1 cellular context compared by ENCODE assay signal in genomic region chr16:30355144-30355953, GRCh38.
A peak's percentile ranks its signal among the peaks of the same experiment; 100 is the strongest.
TF ChIP-seq lines count a peak whose summit lies in the region.

CD2BP2 (minus strand) TSS chr16:30355308; CDS start chr16:30354681, 627 bp downstream.

TF ChIP-seq in HepG2, 621 proteins besides CTCF, POLR2A, EP300 and RAD21 (continued from another document and continues in another):
- TF ChIP-seq ZNF7 (CRISPR knock-in tag; IDR thresholded peaks at IDR 0.05): no peak
- peak; percentile 35; the same call in 1 of the 2 replicates for TF ChIP-seq ZNF558 (CRISPR knock-in tag; IDR thresholded peaks at IDR 0.05; ENCODE audit: borderline replicate concordance)
- 0 out of 2 replicates have a peak, but pooled peaks have one; percentile 53 for TF ChIP-seq ZBTB43 (CRISPR knock-in tag; conservative IDR thresholded peaks at IDR 0.05)
- no peak for TF ChIP-seq MYNN (CRISPR knock-in tag; IDR thresholded peaks at IDR 0.05; ENCODE audit: low read depth)
- TF ChIP-seq TBX3 (IDR thresholded peaks at IDR 0.05; ENCODE audit: borderline replicate concordance): peak; percentile 75; the same call in 1 of the 2 replicates
- no peak for TF ChIP-seq ZNF512 (CRISPR knock-in tag; IDR thresholded peaks at IDR 0.05)
- TF ChIP-seq ZNF296 (CRISPR knock-in tag; conservative IDR thresholded peaks at IDR 0.05): peak; percentile 20; the same call in 1 of the 2 replicates
- TF ChIP-seq GTF3A (CRISPR knock-in tag; conservative IDR thresholded peaks at IDR 0.05): no peak
- TF ChIP-seq NFYC (CRISPR knock-in tag; IDR thresholded peaks at IDR 0.05): peak; percentile 68
- TF ChIP-seq ZNF484 (CRISPR knock-in tag; IDR thresholded peaks at IDR 0.05; ENCODE audit: borderline replicate concordance, low read depth): no peak
- peak; percentile 74 for TF ChIP-seq POLR2G (IDR thresholded peaks at IDR 0.05; ENCODE audit: low read depth, low read length)
- TF ChIP-seq KAT7 (CRISPR knock-in tag; IDR thresholded peaks at IDR 0.05; ENCODE audit: borderline replicate concordance): peak; percentile 78
- peak; percentile 78 for TF ChIP-seq KDM1A (CRISPR knock-in tag; IDR thresholded peaks at IDR 0.05)
- TF ChIP-seq DNMT3B (CRISPR knock-in tag; conservative IDR thresholded peaks at IDR 0.05): peak; percentile 96
- TF ChIP-seq FUBP1 (CRISPR knock-in tag; IDR thresholded peaks at IDR 0.05; ENCODE audit: borderline replicate concordance): peak; percentile 80; the same call in 1 of the 2 replicates
- TF ChIP-seq POGK (CRISPR knock-in tag; conservative IDR thresholded peaks at IDR 0.05): peak; percentile 28
- peak; percentile 52; the same call in 1 of the 2 replicates for TF ChIP-seq BORCS8-MEF2B (CRISPR knock-in tag; IDR thresholded peaks at IDR 0.05)
- TF ChIP-seq ZNF567 (CRISPR knock-in tag; IDR thresholded peaks at IDR 0.05; ENCODE audit: borderline replicate concordance): peak; percentile 41; the same call in 1 of the 2 replicates
- TF ChIP-seq SAP130 (CRISPR knock-in tag; IDR thresholded peaks at IDR 0.05; ENCODE audit: low read depth): peak; percentile 97
- TF ChIP-seq JUND (CRISPR knock-in tag; IDR thresholded peaks at IDR 0.05): peak; percentile 23; the same call in 1 of the 2 replicates
- no peak for TF ChIP-seq RXRB (CRISPR knock-in tag; IDR thresholded peaks at IDR 0.05; ENCODE audit: borderline replicate concordance)
- TF ChIP-seq REST (IDR thresholded peaks at IDR 0.05; ENCODE audit: borderline replicate concordance in 1 of 2, low read depth in 1 of 2, low read length in 2 of 2): no peak; a peak in 1 of 4 replicates
- TF ChIP-seq ZNF720 (CRISPR knock-in tag; IDR thresholded peaks at IDR 0.05): no peak
- no peak for TF ChIP-seq ZBTB7B (CRISPR knock-in tag; IDR thresholded peaks at IDR 0.05)
- TF ChIP-seq ZFP36L2 (CRISPR knock-in tag; IDR thresholded peaks at IDR 0.05): no peak
- peak; percentile 97; the same call in 1 of the 2 replicates for TF ChIP-seq MEIS1 (CRISPR knock-in tag; IDR thresholded peaks at IDR 0.05; ENCODE audit: borderline replicate concordance)
- TF ChIP-seq CC2D1A (CRISPR knock-in tag; IDR thresholded peaks at IDR 0.05): no peak
- TF ChIP-seq MBNL3 (CRISPR knock-in tag; conservative IDR thresholded peaks at IDR 0.05): no peak
- peak; percentile 88; the same call in 1 of the 2 replicates for TF ChIP-seq HMGXB3 (CRISPR knock-in tag; IDR thresholded peaks at IDR 0.05; ENCODE audit: borderline replicate concordance)
- peak; percentile 26; the same call in 1 of the 2 replicates for TF ChIP-seq ZBTB2 (CRISPR knock-in tag; IDR thresholded peaks at IDR 0.05; ENCODE audit: low read depth)
- 0 out of 2 replicates have a peak, but pooled peaks have one; percentile 70 for TF ChIP-seq ZNF761 (CRISPR knock-in tag; conservative IDR thresholded peaks at IDR 0.05)
- TF ChIP-seq TCF12 (IDR thresholded peaks at IDR 0.05): no peak
- 0 out of 2 replicates have a peak, but pooled peaks have one; percentile 49 for TF ChIP-seq TCF12 (CRISPR knock-in tag; IDR thresholded peaks at IDR 0.05)
- peak; percentile 35; the same call in 1 of the 2 replicates for TF ChIP-seq U2AF2 (IDR thresholded peaks at IDR 0.05; ENCODE audit: low read depth, low read length)
- peak; percentile 89 for TF ChIP-seq SP4 (CRISPR knock-in tag; IDR thresholded peaks at IDR 0.05)
- TF ChIP-seq SNAPC4 (CRISPR knock-in tag; IDR thresholded peaks at IDR 0.05): 0 out of 2 replicates have a peak, but pooled peaks have one; percentile 60
